ENCODE assay signal across 8 cellular contexts in the genomic region with DNA sequence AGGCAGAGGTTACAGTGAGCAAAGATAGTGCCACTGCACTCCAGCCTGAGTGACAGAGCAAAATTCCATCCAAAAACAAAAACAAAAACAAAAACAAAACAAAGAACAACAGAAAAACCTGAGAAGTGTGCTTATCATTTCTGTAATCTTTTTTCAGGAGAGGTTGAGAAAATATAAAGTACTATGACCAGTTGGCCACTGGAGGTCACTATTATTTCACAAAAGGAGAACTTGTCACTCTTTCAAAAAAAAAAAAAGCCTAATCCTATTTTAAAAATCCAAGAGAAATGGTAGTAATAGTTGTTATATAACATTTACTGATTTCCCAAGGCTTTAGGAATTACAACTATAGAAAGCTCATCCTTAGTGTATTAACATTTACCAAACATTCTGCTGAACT. TPM values are rescaled to one million over a fixed set of nuclear protein-coding genes. Genes with fewer than 3 reads are reported as not detected.
DNase-seq lines count a peak whose midpoint lies in the region; ATAC-seq and TF ChIP-seq lines count a peak whose summit lies in the region.

No MANE protein-coding gene starts in this region.

- intact Hi-C loops in heart left ventricle (cut with DNase I) (loop anchor here in 4 of 10 donors (5.0 to 10.0 kb wide), 5 partner anchors 64 to 1687 kb away; partner anchors contain the start of genes INPP4B (in 2 of the 4) and ZNF330 (in 1 of the 4)), left ventricle myocardium superior (cut with micrococcal nuclease) (no loop called here), sciatic nerve (cut with DNase I) (no loop called here)

- peaks cover 0 to 4% (median 0%) of the 10 kb centered on the region in 12 donors for H3K9me3 ChIP-seq in heart left ventricle

- H3K36me3 Mint-ChIP-seq in endothelial cell (ENCODE audit: low read depth, unreplicated experiment) (peaks cover 8% of the 10 kb centered on the region), progenitor cell of endocrine pancreas (ENCODE audit: insufficient read depth) (peaks cover 1% of the 10 kb centered on the region)
- no peaks in the 10 kb centered on the region for H3K36me3 Mint-ChIP-seq in stimulated activated naive B cell treated with anti-CD40 and anti-IgM and Interleukin-4, amounts not matched to agents 10 μg/mL and 1 μg/mL and 100 μg/mL, for 72 hours

- H3K27ac ChIP-seq in heart left ventricle, result no peak overlapping the region

- peaks cover 8% of the 10 kb centered on the region for H3K9me3 Mint-ChIP-seq in endothelial cell (ENCODE audit: unreplicated experiment)
- peaks cover 8% of the 10 kb centered on the region for H3K9me3 Mint-ChIP-seq in progenitor cell of endocrine pancreas (ENCODE audit: low read depth)
- H3K9me3 Mint-ChIP-seq in stimulated activated naive B cell treated with anti-CD40 and anti-IgM and Interleukin-4, amounts not matched to agents 10 μg/mL and 1 μg/mL and 100 μg/mL, for 72 hours, result no peaks in the 10 kb centered on the region

- peaks cover 9% of the 10 kb centered on the region for H3K4me1 Mint-ChIP-seq in endothelial cell (ENCODE audit: unreplicated experiment)
- H3K4me1 Mint-ChIP-seq in progenitor cell of endocrine pancreas (ENCODE audit: low read depth), result no peaks in the 10 kb centered on the region
- H3K4me1 Mint-ChIP-seq in stimulated activated naive B cell treated with anti-CD40 and anti-IgM and Interleukin-4, amounts not matched to agents 10 μg/mL and 1 μg/mL and 100 μg/mL, for 72 hours, result no peaks in the 10 kb centered on the region

- no peak overlapping the region for H3K4me3 ChIP-seq in heart left ventricle

- H3K4me1 ChIP-seq in heart left ventricle, result peaks cover 0 to 17% (median 2%) of the 10 kb centered on the region in 12 donors

- ATAC-seq in heart left ventricle (no peak), left ventricle myocardium superior (no peak), sciatic nerve (no peak)
- ATAC-seq in stimulated activated naive B cell treated with anti-CD40 and anti-IgM and Interleukin-4, amounts not matched to agents 10 μg/mL and 1 μg/mL and 100 μg/mL, for 72 hours (replicated peaks), result no peak

- DNase-seq in heart left ventricle (no peak), left ventricle myocardium superior (no peak), NCI-H748 treated with DMSO at 0.1 percent for 48 hours (lab: John Stamatoyannopoulos, UW) (peak; percentile 7), endothelial cell (ENCODE audit: low spot score) (no peak), progenitor cell of endocrine pancreas (ENCODE audit: low spot score, unreplicated experiment) (no peak), sciatic nerve (ENCODE audit: low spot score) (no peak), activated gamma-delta T cell (lab: John Stamatoyannopoulos, UW) (no peak)
- no peak for DNase-seq in stimulated activated naive B cell treated with anti-CD40 and anti-IgM and Interleukin-4, amounts not matched to agents 10 μg/mL and 1 μg/mL and 100 μg/mL, for 72 hours

- peak; percentile 36 to 66 (median 56) for TF ChIP-seq CTCF in heart left ventricle (IDR thresholded peaks at IDR 0.05)
- TF ChIP-seq CTCF in endothelial cell (IDR thresholded peaks at IDR 0.05; ENCODE audit: unreplicated experiment), result peak; percentile 74
- peak; percentile 79 for TF ChIP-seq CTCF in progenitor cell of endocrine pancreas (IDR thresholded peaks at IDR 0.05; ENCODE audit: unreplicated experiment)

- H3K27ac Mint-ChIP-seq in endothelial cell (ENCODE audit: unreplicated experiment) (no peak overlapping the region), progenitor cell of endocrine pancreas (no peak overlapping the region)
- H3K27ac Mint-ChIP-seq in stimulated activated naive B cell treated with anti-CD40 and anti-IgM and Interleukin-4, amounts not matched to agents 10 μg/mL and 1 μg/mL and 100 μg/mL, for 72 hours, result no peak overlapping the region

- H3K27me3 Mint-ChIP-seq in endothelial cell (ENCODE audit: unreplicated experiment) (no peaks in the 10 kb centered on the region), progenitor cell of endocrine pancreas (no peaks in the 10 kb centered on the region)
- peaks cover 13 to 16% of the 10 kb centered on the region in 2 donors for H3K27me3 Mint-ChIP-seq in stimulated activated naive B cell treated with anti-CD40 and anti-IgM and Interleukin-4, amounts not matched to agents 10 μg/mL and 1 μg/mL and 100 μg/mL, for 72 hours

- H3K27me3 ChIP-seq in heart left ventricle, result no peaks in the 10 kb centered on the region

- no peak for TF ChIP-seq POLR2A in heart left ventricle (IDR thresholded peaks at IDR 0.05)

- H3K4me3 Mint-ChIP-seq in endothelial cell (ENCODE audit: unreplicated experiment) (no peak overlapping the region), progenitor cell of endocrine pancreas (ENCODE audit: low read depth) (no peak overlapping the region)
- no peak overlapping the region for H3K4me3 Mint-ChIP-seq in stimulated activated naive B cell treated with anti-CD40 and anti-IgM and Interleukin-4, amounts not matched to agents 10 μg/mL and 1 μg/mL and 100 μg/mL, for 72 hours

- no peaks in the 10 kb centered on the region for H3K36me3 ChIP-seq in heart left ventricle

RNA-seq across cellular contexts. Expression of gene RNF150, which starts 24.9 kb away (rescaled TPM):
- total RNA-seq in heart left ventricle, result 100 to 1,000 TPM in 3 of 9 donors, 10 to 100 TPM in 6; 52.0 to 146 (median 73.3) TPM
- polyA plus RNA-seq in heart left ventricle, result 10 to 100 TPM; 11.9 to 55.9 TPM
- 57.1 TPM for total RNA-seq in left ventricle myocardium superior
- 5.8 TPM for total RNA-seq in endothelial cell (ENCODE audit: unreplicated experiment)
- 20.0 and 23.1 TPM in 2 replicates for total RNA-seq in progenitor cell of endocrine pancreas
- total RNA-seq in sciatic nerve, result 13.2 TPM
